1 cellular context compared by ENCODE assay signal in genomic region chr1:113072141-113072756, GRCh38.
A peak's percentile ranks its signal among the peaks of the same experiment; 100 is the strongest.
TF ChIP-seq lines count a peak whose summit lies in the region.

No MANE protein-coding gene starts in this region.

TF ChIP-seq in GM12878, 131 proteins besides CTCF, POLR2A, EP300 and RAD21 (continued from another document):
- TF ChIP-seq CUX1 (IDR thresholded peaks at IDR 0.05; ENCODE audit: insufficient replicate concordance, low read depth, low read length): peak; percentile 18
- TF ChIP-seq POLR2AphosphoS5 (IDR thresholded peaks at IDR 0.05; ENCODE audit: low read length): no peak
TF ChIP-seq in GM12878: peak in this region for 2.
